Comparison of ENCODE assay signal across 8 cellular contexts in the genomic region with DNA sequence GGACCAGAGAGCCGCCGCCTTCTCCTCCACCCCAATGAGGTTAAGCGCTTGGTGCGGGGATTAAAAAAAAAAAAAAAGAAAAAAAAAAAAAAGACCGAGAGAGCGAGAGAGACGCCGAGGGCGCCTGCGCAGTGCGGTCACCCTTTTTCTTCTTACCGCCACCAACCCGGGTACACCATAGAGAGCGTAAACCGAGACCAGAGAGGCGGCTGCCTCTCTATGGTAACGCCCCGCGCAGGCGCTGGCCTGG. TPM values are rescaled to one million over a fixed set of nuclear protein-coding genes. Genes with fewer than 3 reads are reported as not detected.
A peak's percentile ranks its signal among the peaks of the same experiment; 100 is the strongest.
DNase-seq lines count a peak whose midpoint lies in the region; TF ChIP-seq lines count a peak whose summit lies in the region.

CLASP1 (minus strand) TSS at position 61 of the 250 bp plus-strand sequence. CDS start 43,567 bp downstream, outside the sequence.

- 0 out of 2 replicates have a peak, but pooled peaks have one; percentile 1 for TF ChIP-seq RAD21 in SK-N-SH (IDR thresholded peaks at IDR 0.05; ENCODE audit: low read length)

- H3K79me2 ChIP-seq in SK-N-SH (ENCODE audit: insufficient read depth), result peaks cover 80% of the 10 kb centered on the region

- TF ChIP-seq CTCF in SK-N-SH (IDR thresholded peaks at IDR 0.05), result no peak
- no peak for TF ChIP-seq CTCF in testis (IDR thresholded peaks at IDR 0.05)

- H3K4me1 ChIP-seq in HAP-1 (peaks cover 16% of the 10 kb centered on the region), SK-N-SH (ENCODE audit: control insufficient read depth in 1 of 2, insufficient read depth in 2 of 2, low read depth in 1 of 2, low read length in 1 of 2) (peaks cover 4 to 5% of the 10 kb centered on the region in 2 experiments; a peak in 2 of 4 replicates), testis (peaks cover 24% of the 10 kb centered on the region)

- no peaks in the 10 kb centered on the region for H3K9me3 ChIP-seq in HAP-1
- H3K9me3 ChIP-seq in SK-N-SH, result no peaks in the 10 kb centered on the region
- no peaks in the 10 kb centered on the region for H3K9me3 ChIP-seq in testis

- no peaks in the 10 kb centered on the region for H3K9me2 ChIP-seq in SK-N-SH

- H3K9ac ChIP-seq in SK-N-SH, result peak within 1 kb of the TSS; percentile 84

- intact Hi-C loops in testis (cut with DNase I; ENCODE audit: low total_unique reads), result no loop called here

- H3F3A ChIP-seq in SK-N-SH (replicated peaks; ENCODE audit: insufficient read depth), result peaks cover 5% of the 10 kb centered on the region

- H3K4me3 ChIP-seq in HAP-1 (peak within 1 kb of the TSS; percentile 92), SK-N-SH (ENCODE audit: low read depth in 2 of 2, low read length in 1 of 2) (peak within 1 kb of the TSS; percentile 78 to 86), testis (peak within 1 kb of the TSS; percentile 87 to 94)

- peak; percentile 13 for TF ChIP-seq POLR2A in testis (IDR thresholded peaks at IDR 0.05)

- POLR2A ChIA-PET in SK-N-SH (lab: Yijun Ruan, JAX), result interaction anchor here (0.6 to 3.5 kb wide), 7 partner anchors 9 to 567 kb away, joined by 3 to 38 read pairs (median 4); partner anchors contain the start of gene RNU4ATAC

- in situ Hi-C loops in HAP-1 (cut with MboI; ENCODE audit: low sequenced_read_pairs), result no loop called here

- H3K27ac Mint-ChIP-seq in activated naive CD4-positive, alpha-beta T cell treated with anti-CD3 and anti-CD28 coated beads, Interleukin-2, amount 50 U/mL, for 24 hours, result peak within 1 kb of the TSS; percentile 100

- H3K4me1 Mint-ChIP-seq in activated naive CD4-positive, alpha-beta T cell treated with anti-CD3 and anti-CD28 coated beads, Interleukin-2, amount 50 U/mL, for 24 hours, result peaks cover 70% of the 10 kb centered on the region

- H3K36me3 ChIP-seq in HAP-1 (replicated peaks) (no peaks in the 10 kb centered on the region), SK-N-SH (replicated peaks in 1 of 2; ENCODE audit: control insufficient read depth in 1 of 2, insufficient read depth in 2 of 2, low read length in 1 of 2) (peaks cover 2 to 7% of the 10 kb centered on the region in 2 experiments), testis (ENCODE audit: low read depth, missing control alignments) (no peaks in the 10 kb centered on the region)

- peaks cover 7% of the 10 kb centered on the region; the same call in 1 of the 2 replicates for H4K20me1 ChIP-seq in SK-N-SH (ENCODE audit: insufficient read depth)

- H3K27ac ChIP-seq in SK-N-SH (ENCODE audit: low read depth in 2 of 2, low read length in 1 of 2) (peak within 1 kb of the TSS; percentile 95 to 98), testis (peak within 1 kb of the TSS; percentile 96 to 97)

- DNase-seq in ELR (ENCODE audit: low read depth) (peak; percentile 98), HAP-1 (ENCODE audit: low spot score in 2 of 2) (peak; percentile 95 to 96), MV-4-11 (lab: John Stamatoyannopoulos, UW) (peak; percentile 98), SK-N-SH (peak; percentile 94), germinal center (ENCODE audit: low spot score) (peak; percentile 97), non-pigmented ciliary epithelial cell (ENCODE audit: low read depth) (peak; percentile 85), testis (peak; percentile 97)

- CTCF ChIA-PET in SK-N-SH (lab: Yijun Ruan, JAX), result interaction anchor here (0.6 to 1.6 kb wide), 8 partner anchors 9 to 119 kb away, joined by 3 to 5 read pairs (median 3); partner anchors contain the start of gene RNU4ATAC

- H3K27me3 ChIP-seq in HAP-1 (ENCODE audit: low read depth) (no peaks in the 10 kb centered on the region), SK-N-SH (ENCODE audit: insufficient read depth) (no peaks in the 10 kb centered on the region), testis (no peaks in the 10 kb centered on the region)

- H3K27me3 Mint-ChIP-seq in activated naive CD4-positive, alpha-beta T cell treated with anti-CD3 and anti-CD28 coated beads, Interleukin-2, amount 50 U/mL, for 24 hours, result no peaks in the 10 kb centered on the region

- WGBS in SK-N-SH (ENCODE audit: low lambda C conversion rate), result under 1% methylated on average over 20 of the region's 20 CpGs
- WGBS in testis, 2 donors, result 0 to 1% methylated on average over 20 of the region's 20 CpGs

- no peaks in the 10 kb centered on the region for H3K9me3 Mint-ChIP-seq in activated naive CD4-positive, alpha-beta T cell treated with anti-CD3 and anti-CD28 coated beads, Interleukin-2, amount 50 U/mL, for 24 hours

- H3K36me3 Mint-ChIP-seq in activated naive CD4-positive, alpha-beta T cell treated with anti-CD3 and anti-CD28 coated beads, Interleukin-2, amount 50 U/mL, for 24 hours, result peaks cover 10% of the 10 kb centered on the region

- H3K4me2 ChIP-seq in SK-N-SH, result peak within 1 kb of the TSS; percentile 84

- H2AFZ ChIP-seq in SK-N-SH (ENCODE audit: low read depth), result peak within 1 kb of the TSS; percentile 95

- no peak; a peak in 1 of 4 replicates for TF ChIP-seq EP300 in SK-N-SH (IDR thresholded peaks at IDR 0.05; ENCODE audit: borderline replicate concordance in 1 of 2, low read depth in 1 of 2, low read length in 1 of 2)

- H3K4me3 Mint-ChIP-seq in activated naive CD4-positive, alpha-beta T cell treated with anti-CD3 and anti-CD28 coated beads, Interleukin-2, amount 50 U/mL, for 24 hours, result peak within 1 kb of the TSS; percentile 100

TF ChIP-seq in SK-N-SH, 30 proteins besides CTCF, POLR2A, EP300 and RAD21 (continues in another document):
- TF ChIP-seq EZH2phosphoT487 (IDR thresholded peaks at IDR 0.05; ENCODE audit: borderline replicate concordance, low read depth) (no peak), JUND (IDR thresholded peaks at IDR 0.05) (no peak), MXI1 (IDR thresholded peaks at IDR 0.05; ENCODE audit: low read depth, low read length) (no peak), YY1 (IDR thresholded peaks at IDR 0.05; ENCODE audit: low read depth) (no peak), ZBTB33 (IDR thresholded peaks at IDR 0.05; ENCODE audit: borderline replicate concordance, low read depth) (no peak), FOXM1 (IDR thresholded peaks at IDR 0.05; ENCODE audit: low read depth) (no peak), IRF3 (IDR thresholded peaks at IDR 0.05; ENCODE audit: low read depth, low read length) (no peak), MEF2A (IDR thresholded peaks at IDR 0.05; ENCODE audit: borderline replicate concordance, low read depth) (no peak), FOSL2 (IDR thresholded peaks at IDR 0.05; ENCODE audit: borderline replicate concordance, low read depth) (no peak), GABPA (IDR thresholded peaks at IDR 0.05; ENCODE audit: low read depth) (no peak), MAX (IDR thresholded peaks at IDR 0.05; ENCODE audit: low read depth) (no peak; the same call in 1 of the 2 replicates), TAF1 (IDR thresholded peaks at IDR 0.05; ENCODE audit: borderline replicate concordance, low read depth, low read length) (peak; percentile 42; the same call in 1 of the 2 replicates)

RNA-seq across cellular contexts. Expression of gene CLASP1, which starts in this region (rescaled TPM):
- 4.9 TPM in 2 replicates for polyA plus RNA-seq in SK-N-SH (2012; rRNA removed)
- 5.6 and 6.0 TPM in 2 replicates for polyA plus RNA-seq in SK-N-SH (2012; cell fraction: cytosol; rRNA removed)
- polyA plus RNA-seq in SK-N-SH (2012; cell fraction: nucleus; rRNA removed), result 17.3 and 19.0 TPM in 2 replicates
- 100 to 1,000 TPM; 103 to 130 TPM for total RNA-seq in testis
- 43.8 TPM for polyA plus RNA-seq in testis (ENCODE audit: insufficient read depth, low read depth, low replicate concordance)

Comparison
In these comparisons a context has a peak if more than half of its experiments do, and no peak if none do; other contexts are left out.
1. Peak in every context shown above with its lines: DNase-seq, H3K4me3 ChIP-seq and H3K27ac ChIP-seq.